9 cellular contexts compared by ENCODE assay signal in the genomic region with DNA sequence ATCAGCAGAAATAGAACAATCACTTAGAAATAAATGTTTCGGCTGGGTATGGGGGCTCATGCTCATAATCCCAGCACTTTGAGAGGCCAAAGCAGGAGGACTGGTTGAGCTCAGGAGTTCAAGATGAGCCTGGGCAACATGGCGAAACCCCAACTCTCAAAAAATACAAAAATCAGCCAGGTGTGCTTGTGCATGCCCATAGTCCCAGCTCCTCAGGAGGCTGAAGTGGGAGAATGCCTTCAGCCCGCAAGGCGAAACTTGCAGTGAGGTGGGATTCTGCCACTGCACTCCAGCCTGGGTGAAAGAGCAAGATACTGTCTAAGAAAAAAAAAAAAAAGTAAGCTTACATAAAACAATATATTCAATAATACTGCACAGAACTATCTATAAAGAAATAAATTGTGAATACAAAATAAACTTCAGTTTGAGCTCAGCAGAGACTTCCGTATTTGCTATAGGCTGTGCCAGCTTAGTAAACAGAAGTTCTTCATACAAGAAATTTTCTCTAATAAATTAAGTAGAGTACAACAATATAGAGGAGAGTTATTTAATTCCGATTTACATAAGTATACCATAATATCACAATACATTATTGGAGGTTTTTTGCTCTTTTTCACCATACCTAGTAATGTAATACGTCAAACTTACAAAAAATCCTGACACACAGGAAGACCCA. TPM values are rescaled to one million over a fixed set of nuclear protein-coding genes. Genes with fewer than 3 reads are reported as not detected.
A peak's percentile ranks its signal among the peaks of the same experiment; 100 is the strongest.
DNase-seq lines count a peak whose midpoint lies in the region; ATAC-seq, FAIRE-seq and TF ChIP-seq lines count a peak whose summit lies in the region.
"Had no signal": no experiment of that assay in that cellular context is flagged by ENCODE, and none has a peak within 500 bp of the region (broad histone marks: within the 10 kb centered on the region; RNA-seq: fewer than 3 reads in every experiment).

No MANE protein-coding gene starts in this region.

- peak overlapping the region; percentile 60 for H3K4me3 Mint-ChIP-seq in activated CD4-positive, alpha-beta T cell treated with anti-CD3 and anti-CD28 coated beads for 36 hours

- peak overlapping the region; percentile 91 for H3K27ac Mint-ChIP-seq in activated CD4-positive, alpha-beta T cell treated with anti-CD3 and anti-CD28 coated beads for 36 hours

- CTCF ChIA-PET in activated CD4-positive, alpha-beta T cell treated with anti-CD3 and anti-CD28 coated beads for 36 hours (lab: Charles Lee): interaction anchor here (0.6 to 2.0 kb wide), 10 partner anchors 9 to 586 kb away, joined by 3 to 7 read pairs (median 4); no protein-coding TSS in a partner anchor

- intact Hi-C loops in activated CD4-positive, alpha-beta T cell treated with anti-CD3 and anti-CD28 coated beads for 36 hours (cut with DNase I, micrococcal nuclease): loop anchor here in 1 of 2 experiments (5.0 to 10.0 kb wide), 3 partner anchors 733 to 1203 kb away; a partner anchor contains a TSS

- H3K36me3 ChIP-seq in Karpas-422 (ENCODE audit: insufficient read depth, low read length) (peaks cover 3% of the 10 kb centered on the region; the same call in 1 of the 2 replicates), duodenal mucosa (ENCODE audit: control insufficient read depth in 1 of 2, insufficient read depth in 2 of 2, low read length in 2 of 2) (peaks cover 0 to 6% of the 10 kb centered on the region in 2 donors), smooth muscle cell (ENCODE audit: low read depth) (no peaks in the 10 kb centered on the region)

- no peaks in the 10 kb centered on the region for H3K9me2 ChIP-seq in Karpas-422 (replicated peaks; ENCODE audit: insufficient read depth, low read length)

- H3K4me1 Mint-ChIP-seq in activated CD4-positive, alpha-beta T cell treated with anti-CD3 and anti-CD28 coated beads for 36 hours: peaks cover 16% of the 10 kb centered on the region

- H3K9me3 Mint-ChIP-seq in activated CD4-positive, alpha-beta T cell treated with anti-CD3 and anti-CD28 coated beads for 36 hours (ENCODE audit: low read depth): no peaks in the 10 kb centered on the region

- H3K36me3 Mint-ChIP-seq in activated CD4-positive, alpha-beta T cell treated with anti-CD3 and anti-CD28 coated beads for 36 hours (ENCODE audit: low read depth): peaks cover 37% of the 10 kb centered on the region

- H3K4me1 ChIP-seq in Karpas-422 (ENCODE audit: low read length): peaks cover 13% of the 10 kb centered on the region
- H3K4me1 ChIP-seq in duodenal mucosa (ENCODE audit: control insufficient read depth in 1 of 2, insufficient read depth in 2 of 2, low read length in 2 of 2): peaks cover 0 to 6% of the 10 kb centered on the region in 2 donors
- H3K4me1 ChIP-seq in smooth muscle cell (ENCODE audit: low read depth): no peaks in the 10 kb centered on the region

- H3K27me3 Mint-ChIP-seq in activated CD4-positive, alpha-beta T cell treated with anti-CD3 and anti-CD28 coated beads for 36 hours: no peaks in the 10 kb centered on the region

- peak overlapping the region; percentile 45; the same call in 1 of the 2 replicates for H3K27ac ChIP-seq in Karpas-422 (ENCODE audit: low read length)
- peak overlapping the region; percentile 36 for H3K27ac ChIP-seq in duodenal mucosa (ENCODE audit: low read depth, low read length)
- no peak overlapping the region for H3K27ac ChIP-seq in smooth muscle cell (ENCODE audit: low read depth)

- 93% methylated on average over 7 of the region's 7 CpGs for WGBS in smooth muscle cell (ENCODE audit: low lambda C conversion rate)

- H2AFZ ChIP-seq in Karpas-422 (ENCODE audit: low read length) (no peak overlapping the region), smooth muscle cell (ENCODE audit: low read depth) (peak overlapping the region; percentile 40)

- no peak for TF ChIP-seq POLR2A in H54 (IDR thresholded peaks at IDR 0.05; ENCODE audit: low read depth, low read length)

- H3F3A ChIP-seq in smooth muscle cell (ENCODE audit: low read depth): no peaks in the 10 kb centered on the region

- no peak for TF ChIP-seq CTCF in smooth muscle cell (IDR thresholded peaks at IDR 0.05; ENCODE audit: borderline replicate concordance, insufficient read depth, poor library complexity, severe bottlenecking)

- peak; percentile 7 for DNase-seq in activated CD4-positive, alpha-beta T cell treated with anti-CD3 and anti-CD28 coated beads for 36 hours
- no peak for DNase-seq in activated CD4-positive, alpha-beta T cell treated with anti-CD3 and anti-CD28 coated beads, Interleukin-2, amount 50 U/mL, for 48 hours
- DNase-seq in Karpas-422 (no peak), smooth muscle cell (lab: John Stamatoyannopoulos, UW; ENCODE audit: unreplicated experiment) (no peak), middle frontal gyrus (ENCODE audit: extremely low spot score, low spot score) (no peak), cerebellum (ENCODE audit: low spot score) (no peak), H54 (ENCODE audit: insufficient read length, low spot score) (no peak)
- DNase-seq: ACHN had no signal

- H3K9ac ChIP-seq in Karpas-422 (ENCODE audit: low read length) (no peak overlapping the region), duodenal mucosa (ENCODE audit: low read depth in 1 of 2, low read length in 2 of 2) (peak overlapping the region in 1 of 2 donors; percentile 41), smooth muscle cell (ENCODE audit: low read depth) (no peak overlapping the region)

- FAIRE-seq in H54 (lab: Jason Lieb, UNC): no peak

- H4K20me1 ChIP-seq in Karpas-422 (ENCODE audit: insufficient read depth, low read depth, low read length) (no peaks in the 10 kb centered on the region), smooth muscle cell (ENCODE audit: low read depth) (peaks cover 7% of the 10 kb centered on the region)

- no peaks in the 10 kb centered on the region for H3K9me3 ChIP-seq in Karpas-422 (ENCODE audit: low read length)
- H3K9me3 ChIP-seq in duodenal mucosa (ENCODE audit: control insufficient read depth in 1 of 2, low read length in 2 of 2): no peaks in the 10 kb centered on the region
- no peaks in the 10 kb centered on the region for H3K9me3 ChIP-seq in smooth muscle cell (replicated peaks; ENCODE audit: low read depth)

- H3K4me3 ChIP-seq in Karpas-422 (ENCODE audit: low read length) (no peak overlapping the region), duodenal mucosa (ENCODE audit: low read depth in 1 of 2, low read length in 2 of 2) (peak overlapping the region; percentile 12 to 44), smooth muscle cell (no peak overlapping the region)

- no peak for ATAC-seq in activated CD4-positive, alpha-beta T cell treated with anti-CD3 and anti-CD28 coated beads for 36 hours

- POLR2A ChIA-PET in activated CD4-positive, alpha-beta T cell treated with anti-CD3 and anti-CD28 coated beads for 36 hours (lab: Charles Lee): interaction anchor here (0.6 to 1.3 kb wide), 3 partner anchors 30 to 75 kb away, joined by 3 read pairs; a partner anchor contains a TSS

- H3K79me2 ChIP-seq in Karpas-422 (ENCODE audit: low read length): peaks cover 25% of the 10 kb centered on the region
- peaks cover 6% of the 10 kb centered on the region for H3K79me2 ChIP-seq in smooth muscle cell (ENCODE audit: low read depth)

- H3K4me2 ChIP-seq in Karpas-422 (ENCODE audit: low read depth, low read length, poor library complexity, severe bottlenecking) (peak overlapping the region; percentile 18), smooth muscle cell (peak overlapping the region; percentile 3)

- H3K27me3 ChIP-seq in Karpas-422 (ENCODE audit: low read length) (no peaks in the 10 kb centered on the region), duodenal mucosa (ENCODE audit: control insufficient read depth in 1 of 2, insufficient read depth in 2 of 2, low read length in 2 of 2) (no peaks in the 10 kb centered on the region), smooth muscle cell (ENCODE audit: low read depth) (no peaks in the 10 kb centered on the region)

RNA-seq across cellular contexts. Expression of a gene that starts 43.6 kb away (rescaled TPM):
- 10 to 100 TPM; 19.2 to 25.0 TPM for total RNA-seq in activated CD4-positive, alpha-beta T cell treated with anti-CD3 and anti-CD28 coated beads for 36 hours
- total RNA-seq in Karpas-422 (2014; rRNA removed; shearing (Covaris generic); ENCODE audit: low replicate concordance): 11.1 and 29.7 TPM in 2 replicates
- total RNA-seq in smooth muscle cell (22.5 and 23.1 TPM in 2 replicates), cerebellum (30.0 TPM)
- polyA plus RNA-seq in smooth muscle cell: 9.4 and 11.1 TPM in 2 replicates

Comparison
In these comparisons a context has a peak if more than half of its experiments do, and no peak if none do; other contexts are left out.
1. H3K4me3 ChIP-seq: peak in duodenal mucosa (2 of 2); none in Karpas-422 (single experiment) and smooth muscle cell (single experiment).